1 cellular context compared by ENCODE assay signal in the genomic region with DNA sequence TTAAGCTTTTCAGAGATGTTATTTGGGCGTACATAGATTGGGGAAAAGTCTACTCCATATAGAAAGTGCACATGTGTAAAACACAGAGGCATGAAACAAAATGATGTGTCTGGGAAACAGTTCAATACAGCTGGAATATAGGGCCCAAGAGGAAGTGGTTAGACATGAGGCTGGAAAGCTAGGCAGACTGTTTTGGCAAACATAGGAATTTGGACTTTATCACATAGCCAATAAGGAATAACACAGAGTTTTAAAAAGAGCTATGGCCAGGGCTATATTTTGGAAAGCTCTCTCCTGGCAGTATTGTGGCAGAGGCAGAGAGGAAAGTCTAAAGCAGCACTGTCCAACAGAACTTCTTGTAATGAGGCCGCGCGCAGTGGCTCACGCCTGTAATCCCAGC.
TF ChIP-seq lines count a peak whose summit lies in the region.

No MANE protein-coding gene starts in this region.

TF ChIP-seq in HepG2, 621 proteins besides CTCF, POLR2A, EP300 and RAD21:
- TF ChIP-seq, protein P1, sequence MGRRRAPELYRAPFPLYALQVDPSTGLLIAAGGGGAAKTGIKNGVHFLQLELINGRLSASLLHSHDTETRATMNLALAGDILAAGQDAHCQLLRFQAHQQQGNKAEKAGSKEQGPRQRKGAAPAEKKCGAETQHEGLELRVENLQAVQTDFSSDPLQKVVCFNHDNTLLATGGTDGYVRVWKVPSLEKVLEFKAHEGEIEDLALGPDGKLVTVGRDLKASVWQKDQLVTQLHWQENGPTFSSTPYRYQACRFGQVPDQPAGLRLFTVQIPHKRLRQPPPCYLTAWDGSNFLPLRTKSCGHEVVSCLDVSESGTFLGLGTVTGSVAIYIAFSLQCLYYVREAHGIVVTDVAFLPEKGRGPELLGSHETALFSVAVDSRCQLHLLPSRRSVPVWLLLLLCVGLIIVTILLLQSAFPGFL (CRISPR knock-in tag; IDR thresholded peaks at IDR 0.05), result no peak
- TF ChIP-seq GZF1 (CRISPR knock-in tag; IDR thresholded peaks at IDR 0.05) (no peak), ZNF780A (CRISPR knock-in tag; IDR thresholded peaks at IDR 0.05) (0 out of 2 replicates have a peak, but pooled peaks have one; percentile 61), PCBP2 (optimal IDR thresholded peaks at IDR 0.05; ENCODE audit: low read depth, low read length, poor library complexity, severe bottlenecking) (no peak), SATB2 (CRISPR knock-in tag; IDR thresholded peaks at IDR 0.05) (no peak), NRL (CRISPR knock-in tag; IDR thresholded peaks at IDR 0.05; ENCODE audit: borderline replicate concordance) (no peak)
